Comparison of ENCODE assay signal across 17 cellular contexts in the genomic region with DNA sequence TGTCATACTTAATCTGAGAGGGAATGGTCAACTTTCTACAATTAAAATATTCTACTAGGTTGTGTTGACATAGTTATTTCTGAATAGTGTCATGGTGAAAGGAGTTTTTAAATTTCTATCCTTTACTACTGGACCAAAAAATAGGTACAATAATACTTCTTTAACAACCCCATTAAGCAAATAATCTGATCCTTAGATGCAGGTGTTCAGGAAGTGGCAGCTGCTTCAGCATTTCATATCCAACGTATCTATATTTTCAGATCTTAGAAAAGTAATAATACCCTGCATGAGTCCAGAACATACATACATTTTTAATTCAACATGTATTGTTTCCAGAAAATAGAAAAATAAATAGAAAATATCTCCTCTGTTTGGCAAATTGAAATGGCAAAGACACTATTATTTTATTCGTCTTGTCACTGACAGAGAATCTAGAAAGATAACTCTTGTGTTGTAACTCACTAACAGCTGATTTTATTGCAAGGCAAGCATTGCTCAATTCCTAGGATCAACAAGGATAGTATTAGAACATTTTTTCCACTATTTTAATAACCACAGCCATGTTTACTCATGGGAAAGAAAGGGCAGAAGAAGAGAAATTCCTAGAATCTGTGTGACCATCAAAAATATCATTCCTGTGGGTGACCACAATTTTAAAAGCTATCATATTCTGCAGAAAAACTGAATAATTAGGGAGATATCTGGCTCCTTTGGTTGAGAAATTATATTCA.
"Had no signal": no experiment of that assay in that cellular context is flagged by ENCODE, and none has a peak within 500 bp of the region (broad histone marks: within the 10 kb centered on the region; RNA-seq: fewer than 3 reads in every experiment).

No MANE protein-coding gene starts in this region.

- H3K4me3 ChIP-seq: gastrocnemius medialis, heart left ventricle, lower lobe of right lung, prostate gland, smooth muscle cell had no signal

- H3K36me3 ChIP-seq: gastrocnemius medialis, heart left ventricle, lower lobe of right lung, prostate gland had no signal

- DNase-seq: activated B cell treated with CpG ODN at 0.5 μM for 24 hours; activated CD4-positive, alpha-beta T cell treated with anti-CD3 and anti-CD28 coated beads, Interleukin-2, amount 10 ng/mL, durations not matched to agents 24 days and 14 days; activated CD8-positive, alpha-beta memory T cell treated with anti-CD3 and anti-CD28 coated beads, Interleukin-2, amount 50 U/mL, for 4 hours; activated CD8-positive, alpha-beta T cell treated with anti-CD3 and anti-CD28 coated beads, Interleukin-2, amount 10 ng/mL, durations not matched to agents 7 days and 5 days; activated gamma-delta T cell; activated T-cell treated with anti-CD3 and anti-CD28 coated beads, Interleukin-2, amount 50 U/mL, for 48 hours; cortex of kidney; effector memory CD4-positive, alpha-beta T cell; gastrocnemius medialis; heart left ventricle; left colon; lower lobe of right lung; midbrain; right cardiac atrium had no signal

- H3K4me1 ChIP-seq: gastrocnemius medialis, heart left ventricle, lower lobe of right lung, prostate gland had no signal

- H3K27me3 ChIP-seq: gastrocnemius medialis, heart left ventricle had no signal

- H3K9me3 ChIP-seq: gastrocnemius medialis, lower lobe of right lung, prostate gland had no signal

- H3K27ac ChIP-seq: gastrocnemius medialis, heart left ventricle, lower lobe of right lung, prostate gland had no signal

- H3K4me2 ChIP-seq: smooth muscle cell had no signal

- ATAC-seq: activated CD8-positive, alpha-beta T cell treated with anti-CD3 and anti-CD28 coated beads, Interleukin-2, amount 10 ng/mL, durations not matched to agents 7 days and 5 days; activated naive CD4-positive, alpha-beta T cell treated with anti-CD3 and anti-CD28 coated beads, Interleukin-2, amount 50 U/mL, for 72 hours; gastrocnemius medialis; heart left ventricle; left colon; lower lobe of right lung; right cardiac atrium had no signal
